In the genomic region with DNA sequence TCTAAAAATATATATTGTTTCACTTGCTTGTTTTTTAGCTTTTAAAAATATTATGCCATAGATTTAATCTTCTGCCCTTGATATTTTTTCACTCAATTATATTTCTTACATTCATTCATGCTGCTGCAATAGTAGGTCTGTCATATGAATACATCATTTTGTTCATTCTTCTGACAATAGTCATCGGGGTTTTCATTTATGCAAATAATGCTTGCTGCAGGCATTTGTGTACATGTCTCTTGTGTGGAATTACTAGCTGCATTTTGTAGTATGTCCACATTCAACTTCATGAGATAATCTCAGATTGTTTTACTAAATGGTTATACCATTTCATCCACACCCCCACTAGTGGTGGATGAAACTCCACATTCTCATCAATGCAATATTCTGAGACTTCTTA, we compare ENCODE assay signal across 17 cellular contexts. TPM values are rescaled to one million over a fixed set of nuclear protein-coding genes. Genes with fewer than 3 reads are reported as not detected.
DNase-seq lines count a peak whose midpoint lies in the region; ATAC-seq and TF ChIP-seq lines count a peak whose summit lies in the region.
"Had no signal": no experiment of that assay in that cellular context is flagged by ENCODE, and none has a peak within 500 bp of the region (broad histone marks: within the 10 kb centered on the region; RNA-seq: fewer than 3 reads in every experiment).

No MANE protein-coding gene starts in this region.

- DNase-seq in activated naive CD4-positive, alpha-beta T cell treated with Interleukin-2 at 50 U/mL for 16 hours, result no peak
- no peak for DNase-seq in activated naive CD8-positive, alpha-beta T cell treated with anti-CD3 and anti-CD28 coated beads, Interleukin-2, amount 50 U/mL, for 24 hours
- DNase-seq in GM10248 (ENCODE audit: extremely low spot score), result no peak
- no peak for DNase-seq in mucosa of descending colon
- DNase-seq in HPDE6-E6E7 (ENCODE audit: extremely low spot score), result no peak
- DNase-seq: activated CD4-positive, alpha-beta T cell treated with anti-CD3 and anti-CD28 coated beads for 1 hour; activated gamma-delta T cell; DMS53; NCI-H1694; small intestine; transverse colon had no signal

- H3K9me3 ChIP-seq in mucosa of descending colon, result no peaks in the 10 kb centered on the region
- H3K9me3 ChIP-seq: transverse colon had no signal

- POLR2A ChIA-PET in GM10248 (lab: Yijun Ruan, JAX), result no interaction called here

- intact Hi-C loops in mucosa of descending colon (cut with DNase I, micrococcal nuclease), result loop anchor here in 1 of 2 donors (10.0 kb wide), 1 partner anchor 105 kb away; no protein-coding TSS in a partner anchor

- H3K4me1 ChIP-seq in mucosa of descending colon (ENCODE audit: low read depth), result peaks cover 5% of the 10 kb centered on the region

- no peak for TF ChIP-seq CTCF in GM10248 (IDR thresholded peaks at IDR 0.05; ENCODE audit: control extremely low read depth, extremely low read depth, low read depth, missing control alignments)
- no peak for TF ChIP-seq CTCF in mucosa of descending colon (IDR thresholded peaks at IDR 0.05)

- CTCF ChIA-PET in GM10248 (lab: Yijun Ruan, JAX), result interaction anchor here (1.2 kb wide), 1 partner anchor 21 kb away, joined by 3 read pairs; no protein-coding TSS in a partner anchor

- no peaks in the 10 kb centered on the region for H3K27me3 Mint-ChIP-seq in activated naive CD4-positive, alpha-beta T cell treated with anti-CD3 and anti-CD28 coated beads, Interleukin-2, amount 50 U/mL, for 24 hours
- H3K27me3 Mint-ChIP-seq in activated naive CD8-positive, alpha-beta T cell treated with anti-CD3 and anti-CD28 coated beads, Interleukin-2, amount 50 U/mL, for 24 hours, result no peaks in the 10 kb centered on the region

- H3K36me3 ChIP-seq in mucosa of descending colon (ENCODE audit: low read depth), result no peaks in the 10 kb centered on the region
- H3K36me3 ChIP-seq: transverse colon had no signal

- peaks cover 41% of the 10 kb centered on the region for H3K4me1 Mint-ChIP-seq in activated naive CD4-positive, alpha-beta T cell treated with anti-CD3 and anti-CD28 coated beads, Interleukin-2, amount 50 U/mL, for 24 hours
- H3K4me1 Mint-ChIP-seq in activated naive CD8-positive, alpha-beta T cell treated with anti-CD3 and anti-CD28 coated beads, Interleukin-2, amount 50 U/mL, for 24 hours, result peaks cover 46% of the 10 kb centered on the region

- no peak overlapping the region for H3K4me3 Mint-ChIP-seq in activated naive CD4-positive, alpha-beta T cell treated with anti-CD3 and anti-CD28 coated beads, Interleukin-2, amount 50 U/mL, for 24 hours
- H3K4me3 Mint-ChIP-seq in activated naive CD8-positive, alpha-beta T cell treated with anti-CD3 and anti-CD28 coated beads, Interleukin-2, amount 50 U/mL, for 24 hours, result no peak overlapping the region
- H3K4me3 Mint-ChIP-seq: dendritic cell treated with granulocyte-macrophage colony-stimulating factor and Interleukin-4, amounts not matched to agents 40 ng/mL and 50 ng/mL, for 4 days; neural crest cell had no signal

- ATAC-seq in HG03442 (IDR thresholded peaks at IDR 0.05; ENCODE audit: unreplicated experiment) (peak; percentile 48), GM19452 (IDR thresholded peaks at IDR 0.05; ENCODE audit: unreplicated experiment) (no peak), mucosa of descending colon (no peak)
- ATAC-seq in activated naive CD8-positive, alpha-beta T cell treated with anti-CD3 and anti-CD28 coated beads, Interleukin-2, amount 50 U/mL, for 24 hours, result peak; percentile 27
- ATAC-seq: SK-N-SH treated with all-trans-retinoic acid at 6 μM for 48 hours had no signal

- peak overlapping the region; percentile 83 for H3K27ac Mint-ChIP-seq in activated naive CD4-positive, alpha-beta T cell treated with anti-CD3 and anti-CD28 coated beads, Interleukin-2, amount 50 U/mL, for 24 hours
- no peak overlapping the region for H3K27ac Mint-ChIP-seq in activated naive CD8-positive, alpha-beta T cell treated with anti-CD3 and anti-CD28 coated beads, Interleukin-2, amount 50 U/mL, for 24 hours

- no peak overlapping the region for H3K4me3 ChIP-seq in mucosa of descending colon
- H3K4me3 ChIP-seq: transverse colon had no signal

- H3K9me3 Mint-ChIP-seq in activated naive CD4-positive, alpha-beta T cell treated with anti-CD3 and anti-CD28 coated beads, Interleukin-2, amount 50 U/mL, for 24 hours, result no peaks in the 10 kb centered on the region
- H3K9me3 Mint-ChIP-seq in activated naive CD8-positive, alpha-beta T cell treated with anti-CD3 and anti-CD28 coated beads, Interleukin-2, amount 50 U/mL, for 24 hours, result no peaks in the 10 kb centered on the region
- H3K9me3 Mint-ChIP-seq: dendritic cell treated with granulocyte-macrophage colony-stimulating factor and Interleukin-4, amounts not matched to agents 40 ng/mL and 50 ng/mL, for 4 days; neural crest cell had no signal

- H3K36me3 Mint-ChIP-seq in activated naive CD4-positive, alpha-beta T cell treated with anti-CD3 and anti-CD28 coated beads, Interleukin-2, amount 50 U/mL, for 24 hours, result no peaks in the 10 kb centered on the region
- H3K36me3 Mint-ChIP-seq in activated naive CD8-positive, alpha-beta T cell treated with anti-CD3 and anti-CD28 coated beads, Interleukin-2, amount 50 U/mL, for 24 hours (ENCODE audit: low read depth), result no peaks in the 10 kb centered on the region

RNA-seq across cellular contexts. Expression of gene PLPP1, which starts 5.3 kb away (rescaled TPM):
- 100 to 1,000 TPM in 2 of 3 donors, 10 to 100 TPM in 1; 88.8 to 132 (median 122) TPM for total RNA-seq in mucosa of descending colon

Comparison
In these comparisons a context has a peak if more than half of its experiments do, and no peak if none do; other contexts are left out.
1. ATAC-seq: peak in HG03442 (single experiment) and activated naive CD8-positive, alpha-beta T cell treated with anti-CD3 and anti-CD28 coated beads, Interleukin-2, amount 50 U/mL, for 24 hours (single experiment); none in GM19452 (single experiment) and mucosa of descending colon (single experiment).